In genomic region chr5:150013931-150014330, GRCh38 we compare ENCODE assay signal across 21 cellular contexts. TPM values are rescaled to one million over a fixed set of nuclear protein-coding genes. Genes with fewer than 3 reads are reported as not detected.
DNase-seq lines count a peak whose midpoint lies in the region; ATAC-seq, FAIRE-seq and TF ChIP-seq lines count a peak whose summit lies in the region.
"Had no signal": no experiment of that assay in that cellular context is flagged by ENCODE, and none has a peak within 500 bp of the region (broad histone marks: within the 10 kb centered on the region; RNA-seq: fewer than 3 reads in every experiment).

No MANE protein-coding gene starts in this region.

- H3K9me3 ChIP-seq in mucosa of descending colon = peaks cover 3% of the 10 kb centered on the region
- H3K9me3 ChIP-seq in osteoblast (ENCODE audit: low read depth, low read length) = no peaks in the 10 kb centered on the region

- H3K4me3 Mint-ChIP-seq in chondrocyte (ENCODE audit: unreplicated experiment) = no peak overlapping the region
- H3K4me3 Mint-ChIP-seq: B cell; CD4-positive, alpha-beta T cell; CD8-positive, alpha-beta T cell had no signal

- no peaks in the 10 kb centered on the region for H3K27me3 Mint-ChIP-seq in chondrocyte (ENCODE audit: low read depth)
- H3K27me3 Mint-ChIP-seq: B cell; CD4-positive, alpha-beta T cell had no signal

- peak overlapping the region; percentile 32 for H3K27ac Mint-ChIP-seq in chondrocyte (ENCODE audit: unreplicated experiment)
- H3K27ac Mint-ChIP-seq: B cell; CD4-positive, alpha-beta T cell; CD8-positive, alpha-beta T cell had no signal

- H3K4me3 ChIP-seq in mucosa of descending colon (no peak overlapping the region), osteoblast (ENCODE audit: insufficient read depth, low read length) (no peak overlapping the region)
- H3K4me3 ChIP-seq: A549 had no signal

- peak; percentile 63 for ATAC-seq in mucosa of descending colon
- no peak for ATAC-seq in HG03025 (IDR thresholded peaks at IDR 0.05; ENCODE audit: low FRiP score, unreplicated experiment)
- ATAC-seq: A549; CD8-positive, alpha-beta T cell had no signal

- TF ChIP-seq POLR2A in GM12892 (IDR thresholded peaks at IDR 0.05; ENCODE audit: low read depth, low read length) = no peak

- no peak overlapping the region for H3K4me2 ChIP-seq in osteoblast (ENCODE audit: insufficient read depth, low read length)
- H3K4me2 ChIP-seq: A549; BLaER1 treated with 17β-estradiol and CSF1 and Interleukin-3, amounts not matched to agents 10 nM and 100 nM had no signal

- intact Hi-C loops in mucosa of descending colon (cut with DNase I, micrococcal nuclease) = no loop called here

- no peak overlapping the region for H2AFZ ChIP-seq in osteoblast (ENCODE audit: low read length)

- H3K4me1 Mint-ChIP-seq in chondrocyte (ENCODE audit: low read depth) = peaks cover 26% of the 10 kb centered on the region
- H3K4me1 Mint-ChIP-seq: B cell had no signal

- peak; percentile 30 for FAIRE-seq in GM12892 (lab: Jason Lieb, UNC)
- FAIRE-seq: D721Med, G401.6, GM18507 had no signal

- H4K20me1 ChIP-seq in osteoblast (ENCODE audit: insufficient read depth, low read length) = peaks cover 30% of the 10 kb centered on the region

- peaks cover 12% of the 10 kb centered on the region for H3K9me3 Mint-ChIP-seq in chondrocyte (ENCODE audit: low read depth)
- H3K9me3 Mint-ChIP-seq: CD4-positive, alpha-beta T cell; CD8-positive, alpha-beta T cell had no signal

- TF ChIP-seq CTCF in chondrocyte (IDR thresholded peaks at IDR 0.05) = no peak
- no peak for TF ChIP-seq CTCF in mucosa of descending colon (IDR thresholded peaks at IDR 0.05)
- no peak for TF ChIP-seq CTCF in osteoblast (IDR thresholded peaks at IDR 0.05; ENCODE audit: extremely low read depth, low read depth, low read length)

- H3K36me3 Mint-ChIP-seq in chondrocyte (ENCODE audit: low read depth) = peaks cover 60% of the 10 kb centered on the region

- no peaks in the 10 kb centered on the region for H3K27me3 ChIP-seq in osteoblast (ENCODE audit: insufficient read depth, low read length)
- H3K27me3 ChIP-seq: BLaER1 treated with 17β-estradiol and CSF1 and Interleukin-3, amounts not matched to agents 10 nM and 100 nM had no signal

- no peak for DNase-seq in GM12892 (ENCODE audit: insufficient read length)
- no peak for DNase-seq in chondrocyte (ENCODE audit: low spot score)
- DNase-seq in mucosa of descending colon = peak in 1 of 3 donors; percentile 47
- DNase-seq in osteoblast (ENCODE audit: insufficient read length, low spot score, missing footprints) = no peak
- no peak for DNase-seq in activated gamma-delta T cell (lab: John Stamatoyannopoulos, UW)
- DNase-seq: AML-193; Caco-2; Calu3; CD4-positive, alpha-beta T cell; CD8-positive, alpha-beta T cell; DMS79 treated with DMSO at 0.1 percent for 48 hours; GF-D8 had no signal

- H3K4me1 ChIP-seq in mucosa of descending colon (ENCODE audit: low read depth) (peaks cover 6% of the 10 kb centered on the region), osteoblast (ENCODE audit: insufficient read depth, low read length) (peaks cover 23% of the 10 kb centered on the region)
- H3K4me1 ChIP-seq: Caco-2 had no signal

- H3K79me2 ChIP-seq in osteoblast (ENCODE audit: insufficient read depth, low read length) = peaks cover 87% of the 10 kb centered on the region

- no peak overlapping the region for H3K27ac ChIP-seq in osteoblast (ENCODE audit: low read depth, low read length)
- H3K27ac ChIP-seq: 22Rv1; A549; BLaER1 treated with 17β-estradiol and CSF1 and Interleukin-3, amounts not matched to agents 10 nM and 100 nM; C4-2B had no signal

- no peaks in the 10 kb centered on the region for H3K36me3 ChIP-seq in mucosa of descending colon (ENCODE audit: low read depth)
- peaks cover 80% of the 10 kb centered on the region for H3K36me3 ChIP-seq in osteoblast (ENCODE audit: insufficient read depth, low read length)

RNA-seq across cellular contexts. Expression of gene HMGXB3, which starts 13.4 kb away (rescaled TPM):
- polyA plus RNA-seq in GM12892 (2012; ENCODE audit: missing spikeins) = 24.1 TPM
- 40.7 to 57.9 TPM (median 44.2 TPM) in 3 replicates for total RNA-seq in chondrocyte
- total RNA-seq in mucosa of descending colon = 10 to 100 TPM; 25.7 to 37.5 (median 31.2) TPM
- 49.8 and 54.3 TPM in 2 replicates for total RNA-seq in osteoblast

RNA-seq across cellular contexts. Expression of gene TIGD6, which starts 13.5 kb away (rescaled TPM):
- polyA plus RNA-seq in GM12892 (2012; ENCODE audit: missing spikeins) = 2.6 TPM
- total RNA-seq in chondrocyte (5.3 to 7.4 TPM (median 5.7 TPM) in 3 replicates), mucosa of descending colon (1 to 10 TPM; 3.0 to 4.3 (median 4.2) TPM), osteoblast (9.1 and 9.8 TPM in 2 replicates)

RNA-seq across cellular contexts. Expression of gene SLC26A2, which starts 53.4 kb away (rescaled TPM):
- 1.8 TPM for polyA plus RNA-seq in GM12892 (2012; ENCODE audit: missing spikeins)
- total RNA-seq in chondrocyte = 46.8 to 63.2 TPM (median 48.1 TPM) in 3 replicates
- total RNA-seq in mucosa of descending colon = 1,000 to 10,000 TPM in 1 of 3 donors, 100 to 1,000 TPM in 2; 562 to 1,399 (median 853) TPM
- 22.1 and 22.7 TPM in 2 replicates for total RNA-seq in osteoblast
